8 cellular contexts compared by ENCODE assay signal in genomic region chr12:51171884-51172514, GRCh38. TPM values are rescaled to one million over a fixed set of nuclear protein-coding genes. Genes with fewer than 3 reads are reported as not detected.
DNase-seq lines count a peak whose midpoint lies in the region; ATAC-seq and TF ChIP-seq lines count a peak whose summit lies in the region.

No MANE protein-coding gene starts in this region.

- in situ Hi-C loops in ACHN (cut with HindIII; ENCODE audit: low pct_ligation_motif_present, low pct_unique_long_range_greater_than_20kb, low sequenced_read_pairs) (no loop called here), astrocyte of the cerebellum (cut with HindIII; ENCODE audit: low sequenced_read_pairs) (no loop called here)

- no peak for TF ChIP-seq CTCF in astrocyte of the cerebellum (IDR thresholded peaks at IDR 0.05; ENCODE audit: low read depth, low read length, missing control alignments)

- DNase-seq in ACHN (peak; percentile 65), astrocyte of the cerebellum (ENCODE audit: low read depth) (no peak), inferior parietal cortex (ENCODE audit: extremely low spot score) (peak; percentile 21), NCI-H2171 (lab: John Stamatoyannopoulos, UW) (no peak)

- no peaks in the 10 kb centered on the region for H3K9me3 ChIP-seq in KOPT-K1 (ENCODE audit: insufficient read depth, low read length, poor library complexity, severe bottlenecking)

- H3K4me3 ChIP-seq in astrocyte of the cerebellum (ENCODE audit: low read depth, low read length): peak overlapping the region; percentile 57

- peak overlapping the region; percentile 78 for H3K27ac ChIP-seq in KOPT-K1 (ENCODE audit: low read depth, low read length, poor library complexity, severe bottlenecking)
- H3K27ac ChIP-seq in temporal lobe (ENCODE audit: low read depth, low read length): peak overlapping the region; percentile 83

- peak; percentile 2 for ATAC-seq in GM18870 (IDR thresholded peaks at IDR 0.05; ENCODE audit: unreplicated experiment)
- ATAC-seq in HG03045 (IDR thresholded peaks at IDR 0.05; ENCODE audit: unreplicated experiment): no peak

- peaks cover 5% of the 10 kb centered on the region for H3K36me3 ChIP-seq in KOPT-K1 (ENCODE audit: insufficient read depth, low read length)

RNA-seq across cellular contexts. Expression of gene TFCP2, which starts 0.9 kb away (rescaled TPM):
- 21.9 TPM for total RNA-seq in temporal lobe

RNA-seq across cellular contexts. Expression of gene POU6F1, which starts 45.9 kb away (rescaled TPM):
- total RNA-seq in temporal lobe: 11.3 TPM

Comparison
In these comparisons a context has a peak if more than half of its experiments do, and no peak if none do; other contexts are left out.
1. DNase-seq: peak in ACHN (single experiment) and inferior parietal cortex (single experiment); none in astrocyte of the cerebellum (single experiment) and NCI-H2171 (single experiment).